In genomic region chr2:218270721-218271486, GRCh38 we compare ENCODE assay signal across 8 cellular contexts.
A peak's percentile ranks its signal among the peaks of the same experiment; 100 is the strongest.
DNase-seq lines count a peak whose midpoint lies in the region; ATAC-seq and TF ChIP-seq lines count a peak whose summit lies in the region.

No MANE protein-coding gene starts in this region.

- peak overlapping the region; percentile 95 to 97 for H3K27ac Mint-ChIP-seq in effector memory CD8-positive, alpha-beta T cell
- peak overlapping the region; percentile 5 to 78 (median 23) for H3K27ac Mint-ChIP-seq in nephron

- peaks cover 50 to 53% of the 10 kb centered on the region in 2 donors for H3K4me1 Mint-ChIP-seq in effector memory CD8-positive, alpha-beta T cell (ENCODE audit: low read depth in 2 of 2)
- H3K4me1 Mint-ChIP-seq in nephron, result peaks cover 27% of the 10 kb centered on the region

- DNase-seq in NCI-H69 (lab: John Stamatoyannopoulos, UW) (peak; percentile 43), NCI-H1105 (lab: John Stamatoyannopoulos, UW) (no peak), NCI-H2196 treated with DMSO at 0.1 percent for 48 hours (lab: John Stamatoyannopoulos, UW; ENCODE audit: unreplicated experiment) (no peak), NCI-H1930 (lab: John Stamatoyannopoulos, UW) (no peak)
- DNase-seq in effector memory CD8-positive, alpha-beta T cell, result no peak

- H3K9me3 Mint-ChIP-seq in effector memory CD8-positive, alpha-beta T cell, result no peaks in the 10 kb centered on the region
- H3K9me3 Mint-ChIP-seq in nephron, result no peaks in the 10 kb centered on the region

- no peaks in the 10 kb centered on the region for H3K27me3 Mint-ChIP-seq in effector memory CD8-positive, alpha-beta T cell
- no peaks in the 10 kb centered on the region for H3K27me3 Mint-ChIP-seq in nephron (ENCODE audit: low read depth)

- peak overlapping the region; percentile 81 to 95 for H3K4me3 Mint-ChIP-seq in effector memory CD8-positive, alpha-beta T cell
- peak overlapping the region; percentile 88 to 90 (median 89) for H3K4me3 Mint-ChIP-seq in nephron

- H3K36me3 Mint-ChIP-seq in effector memory CD8-positive, alpha-beta T cell (ENCODE audit: insufficient read depth), result peaks cover 57% of the 10 kb centered on the region
- peaks cover 33% of the 10 kb centered on the region for H3K36me3 Mint-ChIP-seq in nephron (ENCODE audit: low read depth)

- ATAC-seq in effector memory CD8-positive, alpha-beta T cell (replicated peaks), result no peak
- no peak for ATAC-seq in GM19467 (IDR thresholded peaks at IDR 0.05; ENCODE audit: unreplicated experiment)

- H3K4me3 ChIP-seq in GM12875 (ENCODE audit: low read depth, low read length), result peak overlapping the region; percentile 75

- TF ChIP-seq CTCF in GM12875 (IDR thresholded peaks at IDR 0.05; ENCODE audit: borderline replicate concordance, insufficient read depth, low read depth, low read length) (no peak), nephron (IDR thresholded peaks at IDR 0.05; ENCODE audit: unreplicated experiment in 3 of 3) (no peak)
